23 cellular contexts compared by ENCODE assay signal in genomic region chr7:44322631-44323363, GRCh38. TPM values are rescaled to one million over a fixed set of nuclear protein-coding genes. Genes with fewer than 3 reads are reported as not detected.
DNase-seq lines count a peak whose midpoint lies in the region; ATAC-seq and TF ChIP-seq lines count a peak whose summit lies in the region.
"Had no signal": no experiment of that assay in that cellular context is flagged by ENCODE, and none has a peak within 500 bp of the region (broad histone marks: within the 10 kb centered on the region; RNA-seq: fewer than 3 reads in every experiment).

No MANE protein-coding gene starts in this region.

- no peak for DNase-seq in activated T-cell treated with anti-CD3 and anti-CD28 coated beads, Interleukin-2, amount 50 U/mL, for 4 hours
- DNase-seq in activated T-cell treated with anti-CD3 and anti-CD28 coated beads, Interleukin-2, amount 50 U/mL, for 24 hours = no peak
- DNase-seq in dorsolateral prefrontal cortex = peak in 1 of 10 donors; percentile 93
- DNase-seq in stimulated activated CD8-positive, alpha-beta memory T cell treated with anti-CD3 and anti-CD28 coated beads, Interleukin-4, amount 100 ng/mL, for 48 hours = peak; percentile 14
- no peak for DNase-seq in stomach
- DNase-seq: activated CD4-positive, alpha-beta T cell treated with anti-CD3 and anti-CD28 coated beads for 1 hour; activated CD8-positive, alpha-beta memory T cell treated with anti-CD3 and anti-CD28 coated beads, Interleukin-2, amount 10 ng/mL, durations not matched to agents 7 days and 5 days; activated naive CD4-positive, alpha-beta T cell; CD4-positive, CD25-positive, alpha-beta regulatory T cell; DMS79 treated with DMSO at 0.1 percent for 48 hours; HFFc6; NCI-H2227 treated with DMSO at 0.1 percent for 48 hours; SIG-M5; stimulated activated naive CD8-positive, alpha-beta T cell treated with anti-CD3 and anti-CD28 coated beads, Interleukin-15, amount 100 ng/mL, for 72 hours had no signal

- TF ChIP-seq CTCF in dorsolateral prefrontal cortex (IDR thresholded peaks at IDR 0.05 in 54 of 56, conservative IDR thresholded peaks at IDR 0.05 in 2 of 56; ENCODE audit: low read depth in 1 of 56, partially characterized antibody in 56 of 56) = no peak
- no peak for TF ChIP-seq CTCF in stomach (IDR thresholded peaks at IDR 0.05)

- H3K4me1 Mint-ChIP-seq in activated T-cell treated with anti-CD3 and anti-CD28 coated beads, Interleukin-2, amount 50 U/mL, for 4 hours (ENCODE audit: low read depth) = peaks cover 9% of the 10 kb centered on the region
- H3K4me1 Mint-ChIP-seq in activated T-cell treated with anti-CD3 and anti-CD28 coated beads, Interleukin-2, amount 50 U/mL, for 24 hours (ENCODE audit: low read depth) = peaks cover 7% of the 10 kb centered on the region

- H3K36me3 ChIP-seq in stomach = no peaks in the 10 kb centered on the region
- H3K36me3 ChIP-seq: left lung, prostate gland, vagina had no signal

- no peak for TF ChIP-seq EP300 in stomach (IDR thresholded peaks at IDR 0.05)

- peaks cover 43% of the 10 kb centered on the region for H3K27me3 Mint-ChIP-seq in activated T-cell treated with anti-CD3 and anti-CD28 coated beads, Interleukin-2, amount 50 U/mL, for 4 hours (ENCODE audit: low read depth)
- peaks cover 44% of the 10 kb centered on the region for H3K27me3 Mint-ChIP-seq in activated T-cell treated with anti-CD3 and anti-CD28 coated beads, Interleukin-2, amount 50 U/mL, for 24 hours

- intact Hi-C loops in dorsolateral prefrontal cortex (cut with DNase I) = loop anchor here in 1 of 2 donors (10.0 kb wide), 1 partner anchor 58 kb away; no protein-coding TSS in a partner anchor
- intact Hi-C loops in stomach (cut with DNase I; ENCODE audit: low total_unique reads) = no loop called here

- no peaks in the 10 kb centered on the region for H3K9me3 ChIP-seq in stomach
- H3K9me3 ChIP-seq: A549, left lung, prostate gland, vagina had no signal

- H3K27me3 ChIP-seq in dorsolateral prefrontal cortex (peaks cover 0 to 15% (median 0%) of the 10 kb centered on the region in 45 donors), layer of hippocampus (ENCODE audit: control insufficient read depth, insufficient read depth, low read length) (peaks cover 6% of the 10 kb centered on the region), stomach (peaks cover 9 to 66% (median 28%) of the 10 kb centered on the region in 3 donors)
- H3K27me3 ChIP-seq: vagina had no signal

- peaks cover 3 to 13% (median 10%) of the 10 kb centered on the region in 4 donors for H3K4me1 ChIP-seq in stomach
- H3K4me1 ChIP-seq: left lung, prostate gland had no signal

- H3K27ac Mint-ChIP-seq in activated T-cell treated with anti-CD3 and anti-CD28 coated beads, Interleukin-2, amount 50 U/mL, for 24 hours = no peak overlapping the region
- H3K27ac Mint-ChIP-seq: activated CD8-positive, alpha-beta memory T cell treated with anti-CD3 and anti-CD28 coated beads, Interleukin-2, amount 10 ng/mL, durations not matched to agents 7 days and 5 days; CD4-positive, CD25-positive, alpha-beta regulatory T cell; HFFc6; IgD-negative memory B cell; stimulated activated naive CD8-positive, alpha-beta T cell treated with anti-CD3 and anti-CD28 coated beads, Interleukin-15, amount 100 ng/mL, for 72 hours had no signal

- no peak for TF ChIP-seq POLR2A in stomach (IDR thresholded peaks at IDR 0.05)

- no peaks in the 10 kb centered on the region for H3K9me3 Mint-ChIP-seq in activated T-cell treated with anti-CD3 and anti-CD28 coated beads, Interleukin-2, amount 50 U/mL, for 4 hours
- no peaks in the 10 kb centered on the region for H3K9me3 Mint-ChIP-seq in activated T-cell treated with anti-CD3 and anti-CD28 coated beads, Interleukin-2, amount 50 U/mL, for 24 hours
- H3K9me3 Mint-ChIP-seq: HFFc6; stimulated activated naive CD8-positive, alpha-beta T cell treated with anti-CD3 and anti-CD28 coated beads, Interleukin-15, amount 100 ng/mL, for 72 hours had no signal

- WGBS in stomach, 5 donors = 80 to 85% (median 81%) methylated on average over 12 to 17 of the region's 17 CpGs

- H3K36me3 Mint-ChIP-seq in activated T-cell treated with anti-CD3 and anti-CD28 coated beads, Interleukin-2, amount 50 U/mL, for 4 hours (ENCODE audit: insufficient read depth) = no peaks in the 10 kb centered on the region
- H3K36me3 Mint-ChIP-seq in activated T-cell treated with anti-CD3 and anti-CD28 coated beads, Interleukin-2, amount 50 U/mL, for 24 hours (ENCODE audit: low read depth) = no peaks in the 10 kb centered on the region
- H3K36me3 Mint-ChIP-seq: activated CD8-positive, alpha-beta memory T cell treated with anti-CD3 and anti-CD28 coated beads, Interleukin-2, amount 10 ng/mL, durations not matched to agents 7 days and 5 days; CD4-positive, CD25-positive, alpha-beta regulatory T cell had no signal

- no peak for ATAC-seq in activated T-cell treated with anti-CD3 and anti-CD28 coated beads, Interleukin-2, amount 50 U/mL, for 4 hours
- ATAC-seq in GM21576 (IDR thresholded peaks at IDR 0.05; ENCODE audit: unreplicated experiment) = no peak
- ATAC-seq in HG02763 (IDR thresholded peaks at IDR 0.05; ENCODE audit: unreplicated experiment) = no peak
- ATAC-seq: activated CD8-positive, alpha-beta memory T cell treated with anti-CD3 and anti-CD28 coated beads, Interleukin-2, amount 10 ng/mL, durations not matched to agents 7 days and 5 days; left lung; stimulated activated naive CD8-positive, alpha-beta T cell treated with anti-CD3 and anti-CD28 coated beads, Interleukin-15, amount 100 ng/mL, for 72 hours had no signal

- H3K4me3 Mint-ChIP-seq in activated T-cell treated with anti-CD3 and anti-CD28 coated beads, Interleukin-2, amount 50 U/mL, for 4 hours = peak overlapping the region; percentile 24
- no peak overlapping the region for H3K4me3 Mint-ChIP-seq in activated T-cell treated with anti-CD3 and anti-CD28 coated beads, Interleukin-2, amount 50 U/mL, for 24 hours
- H3K4me3 Mint-ChIP-seq: activated CD8-positive, alpha-beta memory T cell treated with anti-CD3 and anti-CD28 coated beads, Interleukin-2, amount 10 ng/mL, durations not matched to agents 7 days and 5 days; HFFc6 had no signal

- H3K27ac ChIP-seq in dorsolateral prefrontal cortex (peak overlapping the region in 28 of 59 donors; percentile 0 to 91 (median 56)), layer of hippocampus (ENCODE audit: low read depth, low read length) (peak overlapping the region; percentile 30), stomach (no peak overlapping the region)
- H3K27ac ChIP-seq: A549, hepatocyte, left lung, prostate gland, vagina had no signal

- H3K4me3 ChIP-seq in dorsolateral prefrontal cortex (peak overlapping the region in 55 of 59 donors; percentile 24 to 73 (median 60)), stomach (no peak overlapping the region)
- H3K4me3 ChIP-seq: A549, hepatocyte, left lung, prostate gland, vagina had no signal

RNA-seq across cellular contexts. Expression of gene CAMK2B, which starts 2.6 kb away (rescaled TPM):
- 1 to 10 TPM in 2 of 3 donors, under 1 TPM in 1; 0.33 to 1.8 (median 1.6) TPM for total RNA-seq in activated T-cell treated with anti-CD3 and anti-CD28 coated beads, Interleukin-2, amount 50 U/mL, for 4 hours
- total RNA-seq in dorsolateral prefrontal cortex (100 to 1,000 TPM; 111 to 469 (median 313) TPM), stomach (1 to 10 TPM in 2 of 5 donors, under 1 TPM in 1, not detected in 2; 0.92 to 7.6 (median 4.6) TPM)
- 10 to 100 TPM in 1 of 3 donors, 1 to 10 TPM in 2; 2.9 to 28.4 (median 6.2) TPM for polyA plus RNA-seq in stomach
- total RNA-seq: CD4-positive, CD25-positive, alpha-beta regulatory T cell had no signal
- polyA plus RNA-seq: CD4-positive, CD25-positive, alpha-beta regulatory T cell; IgD-negative memory B cell had no signal

Comparison
In these comparisons a context has a peak if more than half of its experiments do, and no peak if none do; other contexts are left out.
1. H3K4me3 ChIP-seq: peak in dorsolateral prefrontal cortex (55 of 59); none in stomach (0 of 4).
2. RNA of gene CAMK2B, which starts 2.6 kb away (total RNA-seq): 111 to 469 TPM in dorsolateral prefrontal cortex; 0.33 to 1.8 TPM in activated T-cell treated with anti-CD3 and anti-CD28 coated beads, Interleukin-2, amount 50 U/mL, for 4 hours and 0.92 to 7.6 TPM in stomach; every median in the first group is over 10 times any median in the second.